ENCODE assay signal across 25 cellular contexts in genomic region chr12:38540156-38540555, GRCh38.
"Had no signal": no experiment of that assay in that cellular context is flagged by ENCODE, and none has a peak within 500 bp of the region (broad histone marks: within the 10 kb centered on the region; RNA-seq: fewer than 3 reads in every experiment).

No MANE protein-coding gene starts in this region.

- ATAC-seq: natural killer cell; psoas muscle; right cardiac atrium; right lobe of liver; stimulated activated effector memory CD8-positive, alpha-beta T cell treated with anti-CD3 and anti-CD28 coated beads, Interleukin-12 subunit alpha, Interleukin-12 subunit beta, amount 100 ng/mL, for 72 hours; stimulated activated naive CD8-positive, alpha-beta T cell treated with anti-CD3 and anti-CD28 coated beads, Interleukin-15, amount 100 ng/mL, for 72 hours; stimulated activated naive CD8-positive, alpha-beta T cell treated with anti-CD3 and anti-CD28 coated beads, Interleukin-15, Interleukin-2, amounts not matched to agents 100 U/mL and 50 U/mL, for 24 hours had no signal

- H3K4me1 ChIP-seq: parathyroid adenoma, psoas muscle, right lobe of liver, vagina had no signal

- H3K9me3 ChIP-seq: ovary, psoas muscle, right lobe of liver, sigmoid colon, thoracic aorta, thyroid gland, tibial nerve, upper lobe of left lung, vagina had no signal

- H3K27me3 ChIP-seq: neural progenitor cell, ovary, right lobe of liver, sigmoid colon, thyroid gland, tibial nerve, upper lobe of left lung, vagina had no signal

- H3K79me2 ChIP-seq: parathyroid adenoma had no signal

- H3K9ac ChIP-seq: neural progenitor cell, parathyroid adenoma had no signal

- H3K36me3 ChIP-seq: neural progenitor cell, ovary, right lobe of liver, sigmoid colon, thoracic aorta, thyroid gland, tibial nerve, upper lobe of left lung, vagina had no signal

- H3K4me3 ChIP-seq: neural progenitor cell, ovary, psoas muscle, right lobe of liver, sigmoid colon, thoracic aorta, thyroid gland, tibial nerve, upper lobe of left lung, vagina had no signal

- H3K27ac ChIP-seq: neural progenitor cell, ovary, parathyroid adenoma, psoas muscle, right lobe of liver, sigmoid colon, thoracic aorta, thyroid gland, tibial nerve, upper lobe of left lung, vagina had no signal

- DNase-seq: natural killer cell; occipital lobe; ovary; psoas muscle; right cardiac atrium; right lobe of liver; sigmoid colon; small intestine; stimulated activated CD4-positive, alpha-beta T cell treated with anti-CD3 and anti-CD28 coated beads, Interleukin-15, amount 100 ng/mL, for 24 hours; stimulated activated CD4-positive, alpha-beta T cell treated with anti-CD3 and anti-CD28 coated beads, Interleukin-2, amount 100 ng/mL, for 24 hours; stimulated activated CD4-positive, alpha-beta T cell treated with anti-CD3 and anti-CD28 coated beads, Interleukin-2, amount 100 ng/mL, for 48 hours; stimulated activated CD4-positive, alpha-beta T cell treated with anti-CD3 and anti-CD28 coated beads, Interleukin-4, amount 100 ng/mL, for 24 hours; stimulated activated naive CD4-positive, alpha-beta T cell; stimulated activated naive CD8-positive, alpha-beta T cell treated with anti-CD3 and anti-CD28 coated beads, Interleukin-15, amount 100 ng/mL, for 72 hours; stimulated activated naive CD8-positive, alpha-beta T cell treated with anti-CD3 and anti-CD28 coated beads, Interleukin-15, Interleukin-2, amounts not matched to agents 100 U/mL and 50 U/mL, for 24 hours; substantia nigra; thyroid gland; trophoblast cell; upper lobe of left lung had no signal

- H3K4me2 ChIP-seq: neural progenitor cell had no signal

- H2AFZ ChIP-seq: neural progenitor cell, parathyroid adenoma had no signal
